8 cellular contexts compared by ENCODE assay signal in genomic region chr12:104957388-104958008, GRCh38. TPM values are rescaled to one million over a fixed set of nuclear protein-coding genes. Genes with fewer than 3 reads are reported as not detected.
DNase-seq lines count a peak whose midpoint lies in the region; ATAC-seq and TF ChIP-seq lines count a peak whose summit lies in the region.

No MANE protein-coding gene starts in this region.

- H3K27me3 Mint-ChIP-seq in CD8-positive, alpha-beta memory T cell: peaks cover 7 to 12% of the 10 kb centered on the region in 2 donors

- no peak overlapping the region for H2BK120ac ChIP-seq in trophoblast cell (ENCODE audit: insufficient read depth, low read length, poor library complexity)

- no peak overlapping the region for H3K4ac ChIP-seq in trophoblast cell (ENCODE audit: low read depth, low read length)

- no peak overlapping the region for H4K12ac ChIP-seq in trophoblast cell (ENCODE audit: low read depth, low read length)

- H3K4me3 ChIP-seq in CD8-positive, alpha-beta memory T cell (ENCODE audit: low read length): peak overlapping the region; percentile 35
- H3K4me3 ChIP-seq in fibroblast of villous mesenchyme (ENCODE audit: low read depth, low read length) (peak overlapping the region; percentile 78), trophoblast cell (ENCODE audit: low read depth, low read length) (peak overlapping the region; percentile 91)

- peaks cover 6% of the 10 kb centered on the region for H3K4me1 ChIP-seq in CD8-positive, alpha-beta memory T cell (ENCODE audit: insufficient read depth, low read length)
- no peaks in the 10 kb centered on the region for H3K4me1 ChIP-seq in trophoblast cell (ENCODE audit: control insufficient read depth in 1 of 2, insufficient read depth in 2 of 2, low read length in 2 of 2)

- peak overlapping the region; percentile 72 for H3K14ac ChIP-seq in trophoblast cell (ENCODE audit: low read length)

- peak overlapping the region; percentile 48 to 92 (median 70) for H3K27ac Mint-ChIP-seq in CD8-positive, alpha-beta memory T cell

- H3K36me3 ChIP-seq in CD8-positive, alpha-beta memory T cell (ENCODE audit: insufficient read depth, low read length): no peaks in the 10 kb centered on the region
- no peaks in the 10 kb centered on the region for H3K36me3 ChIP-seq in trophoblast cell (ENCODE audit: control insufficient read depth in 1 of 2, insufficient read depth in 2 of 2, low read length in 2 of 2)

- H4K8ac ChIP-seq in trophoblast cell (ENCODE audit: low read depth, low read length): peak overlapping the region; percentile 58

- ATAC-seq in GM21529 (IDR thresholded peaks at IDR 0.05; ENCODE audit: unreplicated experiment): peak; percentile 33

- peaks cover 12 to 24% (median 23%) of the 10 kb centered on the region in 3 donors for H3K4me1 Mint-ChIP-seq in CD8-positive, alpha-beta memory T cell

- H3K18ac ChIP-seq in trophoblast cell (ENCODE audit: low read length): peak overlapping the region; percentile 57

- no peak overlapping the region for H3K23ac ChIP-seq in trophoblast cell (ENCODE audit: low read length)

- peaks cover 7% of the 10 kb centered on the region for H3K79me1 ChIP-seq in trophoblast cell (ENCODE audit: low read length)

- peak in 3 of 5 donors; percentile 16 to 55 (median 29) for DNase-seq in CD8-positive, alpha-beta memory T cell
- DNase-seq in M059J (ENCODE audit: low read depth): peak; percentile 34
- peak; percentile 62 for DNase-seq in activated T-cell treated with anti-CD3 and anti-CD28 coated beads, Interleukin-2, amount 50 U/mL, for 1 hour
- DNase-seq in fibroblast of villous mesenchyme (ENCODE audit: low read depth): no peak
- DNase-seq in trophoblast cell: peak; percentile 10 to 36
- DNase-seq in T1000 (lab: John Stamatoyannopoulos, UW): no peak
- no peak for DNase-seq in pons (ENCODE audit: low spot score)

- POLR2A ChIA-PET in CD8-positive, alpha-beta memory T cell (lab: Charles Lee): no interaction called here

- peak overlapping the region; percentile 77 for H2AFZ ChIP-seq in trophoblast cell (ENCODE audit: insufficient read depth, low read length, poor library complexity)

- no peaks in the 10 kb centered on the region for H3K9me3 ChIP-seq in CD8-positive, alpha-beta memory T cell (ENCODE audit: low read length)
- H3K9me3 ChIP-seq in trophoblast cell (ENCODE audit: insufficient read depth, low read depth, low read length): no peaks in the 10 kb centered on the region

- CTCF ChIA-PET in CD8-positive, alpha-beta memory T cell (lab: Charles Lee): interaction anchor here (1.0 to 1.3 kb wide), 4 partner anchors 14 to 576 kb away, joined by 3 to 4 read pairs (median 3); no protein-coding TSS in a partner anchor

- H2BK12ac ChIP-seq in trophoblast cell (ENCODE audit: low read length): no peak overlapping the region

- H3K9ac ChIP-seq in trophoblast cell (ENCODE audit: low read length): no peak overlapping the region

- peaks cover 0 to 1% (median 0%) of the 10 kb centered on the region in 5 donors for H3K9me3 Mint-ChIP-seq in CD8-positive, alpha-beta memory T cell

- H3K36me3 Mint-ChIP-seq in CD8-positive, alpha-beta memory T cell: peaks cover 0 to 4% (median 0%) of the 10 kb centered on the region in 3 donors

- H2BK5ac ChIP-seq in trophoblast cell (ENCODE audit: low read depth, low read length, poor library complexity): no peak overlapping the region

- no peak overlapping the region for H3K27ac ChIP-seq in CD8-positive, alpha-beta memory T cell (ENCODE audit: low read depth, low read length)
- no peak overlapping the region for H3K27ac ChIP-seq in trophoblast cell (ENCODE audit: low read depth, low read length)

- H3K4me3 Mint-ChIP-seq in CD8-positive, alpha-beta memory T cell: peak overlapping the region; percentile 80 to 95 (median 89)

- no peak for TF ChIP-seq CTCF in fibroblast of villous mesenchyme (IDR thresholded peaks at IDR 0.05; ENCODE audit: insufficient read depth, low read depth, low read length)

- peaks cover 2% of the 10 kb centered on the region for H3K79me2 ChIP-seq in trophoblast cell (ENCODE audit: control insufficient read depth, insufficient read depth, low read length, poor library complexity)

- H3K27me3 ChIP-seq in CD8-positive, alpha-beta memory T cell (ENCODE audit: insufficient read depth, low read length, poor library complexity, severe bottlenecking): no peaks in the 10 kb centered on the region
- peaks cover 2% of the 10 kb centered on the region for H3K27me3 ChIP-seq in trophoblast cell (ENCODE audit: insufficient read depth, low read length)

- peak overlapping the region; percentile 32 for H4K91ac ChIP-seq in trophoblast cell (ENCODE audit: low read depth, low read length)

- WGBS in trophoblast cell (ENCODE audit: extremely low coverage, insufficient coverage, insufficient read length): no CpG with 5 or more reads among the region's 37 CpGs

- no peak overlapping the region for H2AK5ac ChIP-seq in trophoblast cell (ENCODE audit: low read length)

- peak overlapping the region; percentile 100 for H3K4me2 ChIP-seq in trophoblast cell (ENCODE audit: low read length)

RNA-seq across cellular contexts. Expression of gene SLC41A2, which starts 0.6 kb away (rescaled TPM):
- 1 to 10 TPM; 5.9 to 6.8 TPM for total RNA-seq in CD8-positive, alpha-beta memory T cell
- polyA plus RNA-seq in CD8-positive, alpha-beta memory T cell: not detected
- 19.0 and 21.3 TPM in 2 replicates for total RNA-seq in M059J (2014; rRNA removed; shearing (Covaris generic))
- 13.2 and 16.8 TPM in 2 replicates for total RNA-seq in fibroblast of villous mesenchyme
- polyA plus RNA-seq in trophoblast cell (2013): 7.4 and 8.6 TPM in 2 replicates

RNA-seq across cellular contexts. Expression of gene NOPCHAP1, which starts 28.6 kb away (rescaled TPM):
- 10 to 100 TPM; 25.8 to 27.8 TPM for total RNA-seq in CD8-positive, alpha-beta memory T cell
- polyA plus RNA-seq in CD8-positive, alpha-beta memory T cell: 16.6 TPM
- 6.4 and 11.6 TPM in 2 replicates for total RNA-seq in M059J (2014; rRNA removed; shearing (Covaris generic))
- total RNA-seq in fibroblast of villous mesenchyme: 6.1 and 7.8 TPM in 2 replicates
- polyA plus RNA-seq in trophoblast cell (2013): 25.3 and 26.0 TPM in 2 replicates

Comparison
In these comparisons a context has a peak if more than half of its experiments do, and no peak if none do; other contexts are left out.
1. DNase-seq: peak in CD8-positive, alpha-beta memory T cell (3 of 5), M059J (single experiment), activated T-cell treated with anti-CD3 and anti-CD28 coated beads, Interleukin-2, amount 50 U/mL, for 1 hour (single experiment) and trophoblast cell (2 of 2); none in fibroblast of villous mesenchyme (single experiment), T1000 (single experiment) and pons (single experiment).
2. H3K4me3 ChIP-seq: peak in every context shown above with its lines; median percentile 91 in trophoblast cell; 78 in fibroblast of villous mesenchyme; 35 in CD8-positive, alpha-beta memory T cell.